11 cellular contexts compared by ENCODE assay signal in the genomic region with DNA sequence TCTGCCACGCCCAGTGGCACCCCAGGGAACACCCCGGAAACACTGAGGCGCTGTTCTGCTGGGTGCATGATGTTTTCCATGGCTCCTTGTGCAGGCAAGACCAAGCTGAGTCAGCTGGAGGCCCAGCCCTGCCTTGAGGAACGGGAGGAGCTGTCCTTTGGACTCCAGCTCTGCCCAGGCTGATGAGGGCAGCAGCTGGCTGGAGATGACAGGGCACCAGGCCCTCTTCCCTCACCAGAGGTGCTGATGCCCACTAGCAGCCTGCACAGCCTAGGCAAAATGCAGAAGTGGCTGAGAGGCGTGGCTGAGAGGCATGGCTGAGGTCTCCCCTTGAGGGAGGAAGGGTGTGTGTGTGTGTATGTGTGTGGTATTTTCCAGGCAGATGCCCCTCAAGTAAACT. TPM values are rescaled to one million over a fixed set of nuclear protein-coding genes. Genes with fewer than 3 reads are reported as not detected.
A peak's percentile ranks its signal among the peaks of the same experiment; 100 is the strongest.
DNase-seq lines count a peak whose midpoint lies in the region; TF ChIP-seq lines count a peak whose summit lies in the region.
"Had no signal": no experiment of that assay in that cellular context is flagged by ENCODE, and none has a peak within 500 bp of the region (broad histone marks: within the 10 kb centered on the region; RNA-seq: fewer than 3 reads in every experiment).

No MANE protein-coding gene starts in this region.

- peaks cover 67% of the 10 kb centered on the region for H3K79me2 ChIP-seq in mammary epithelial cell (ENCODE audit: insufficient read depth, low read length)

- H3K36me3 Mint-ChIP-seq in Caco-2 (ENCODE audit: insufficient read depth, unreplicated experiment) (peaks cover 66% of the 10 kb centered on the region), nephron (ENCODE audit: low read depth) (no peaks in the 10 kb centered on the region)

- H3K4me2 ChIP-seq in mammary epithelial cell (ENCODE audit: insufficient read depth, low read depth, low read length), result peak overlapping the region; percentile 99

- H3K9ac ChIP-seq in mammary epithelial cell (ENCODE audit: insufficient read depth, low read length), result no peak overlapping the region

- no peak overlapping the region for H2AFZ ChIP-seq in mammary epithelial cell (ENCODE audit: low read depth, low read length)

- intact Hi-C loops in Caco-2 (cut with micrococcal nuclease; ENCODE audit: unreplicated experiment) (no loop called here), mammary epithelial cell (cut with micrococcal nuclease) (loop anchor here (1.0 to 2.0 kb wide), 3 partner anchors 22 to 77 kb away; a partner anchor contains a TSS)

- peak overlapping the region; percentile 78 for H3K4me3 Mint-ChIP-seq in Caco-2 (ENCODE audit: unreplicated experiment)
- peak overlapping the region; percentile 29 to 34 (median 33) for H3K4me3 Mint-ChIP-seq in nephron
- H3K4me3 Mint-ChIP-seq: neural crest cell had no signal

- H3K36me3 ChIP-seq in Caco-2 (ENCODE audit: control insufficient read depth, insufficient read depth, low read length) (peaks cover 2% of the 10 kb centered on the region), mammary epithelial cell (ENCODE audit: insufficient read depth, low read length) (no peaks in the 10 kb centered on the region)

- H3K9me3 Mint-ChIP-seq in Caco-2 (ENCODE audit: unreplicated experiment) (no peaks in the 10 kb centered on the region), nephron (no peaks in the 10 kb centered on the region)
- H3K9me3 Mint-ChIP-seq: neural crest cell had no signal

- H3K4me1 Mint-ChIP-seq in Caco-2 (ENCODE audit: low read depth, unreplicated experiment) (peaks cover 44% of the 10 kb centered on the region), nephron (peaks cover 38% of the 10 kb centered on the region)

- DNase-seq in Caco-2, result no peak
- peak; percentile 83 for DNase-seq in MV-4-11 (lab: John Stamatoyannopoulos, UW)
- peak; percentile 90 for DNase-seq in mammary epithelial cell
- no peak for DNase-seq in NCI-H2107 (lab: John Stamatoyannopoulos, UW)
- DNase-seq in NCI-H345 treated with DMSO at 0.1 percent for 48 hours (lab: John Stamatoyannopoulos, UW; ENCODE audit: unreplicated experiment), result no peak
- no peak for DNase-seq in NCI-H187 treated with DMSO at 0.1 percent for 48 hours (lab: John Stamatoyannopoulos, UW)
- DNase-seq in DMS 273 treated with DMSO at 0.1 percent for 48 hours (lab: John Stamatoyannopoulos, UW), result no peak
- DNase-seq: SHP77 had no signal

- WGBS in mammary epithelial cell (ENCODE audit: low coverage, missing lambda C conversion rate), result 18% methylated on average over 5 of the region's 5 CpGs

- dilution Hi-C loops in mammary epithelial cell (cut with HindIII; ENCODE audit: low sequenced_read_pairs), result loop anchor here (5.0 kb wide), 1 partner anchor 97 kb away; no protein-coding TSS in a partner anchor

- CTCF ChIA-PET in Caco-2 (lab: Charles Lee) (interaction anchor here (0.6 kb wide), 1 partner anchor 29 kb away, joined by 4 read pairs; no protein-coding TSS in a partner anchor), mammary epithelial cell (lab: Charles Lee; ENCODE audit: low non-redundant PET) (no interaction called here)

- H3K4me1 ChIP-seq in Caco-2, result peaks cover 61% of the 10 kb centered on the region
- peaks cover 56% of the 10 kb centered on the region for H3K4me1 ChIP-seq in mammary epithelial cell (ENCODE audit: insufficient read depth, low read length)

- no peak overlapping the region for H3K4me3 ChIP-seq in Caco-2 (ENCODE audit: low read depth, low read length)
- H3K4me3 ChIP-seq in mammary epithelial cell (replicated peaks in 1 of 3; ENCODE audit: insufficient read depth in 1 of 3, low read depth in 2 of 3, low read length in 3 of 3), result peak overlapping the region in 2 of 3 experiments; percentile 13 to 89

- BruUV-seq in Caco-2 (replicated peaks; lab: Mats Ljungman, UMichigan), result no TSS peak
- BruUV-seq in mammary epithelial cell (replicated peaks; lab: Mats Ljungman, UMichigan), result no TSS peak

- POLR2A ChIA-PET in Caco-2 (lab: Charles Lee), result no interaction called here

- in situ Hi-C loops in mammary epithelial cell (cut with MboI; ENCODE audit: low sequenced_read_pairs in 2 of 2), result no loop called here

- H3K27ac ChIP-seq in mammary epithelial cell (ENCODE audit: insufficient read depth, low read depth, low read length), result peak overlapping the region; percentile 1

- H4K20me1 ChIP-seq in mammary epithelial cell (ENCODE audit: insufficient read depth, low read length), result no peaks in the 10 kb centered on the region

- H3K27me3 Mint-ChIP-seq in Caco-2 (ENCODE audit: insufficient read depth, unreplicated experiment), result no peaks in the 10 kb centered on the region
- peaks cover 33% of the 10 kb centered on the region for H3K27me3 Mint-ChIP-seq in nephron (ENCODE audit: low read depth)

- TF ChIP-seq CTCF in Caco-2 (IDR thresholded peaks at IDR 0.05; ENCODE audit: insufficient read depth in 1 of 2, low read depth in 1 of 2, low read length in 1 of 2, severe bottlenecking in 1 of 2, unreplicated experiment in 1 of 2) (no peak), mammary epithelial cell (conservative IDR thresholded peaks at IDR 0.05 in 1 of 2, IDR thresholded peaks at IDR 0.05 in 1 of 2; ENCODE audit: extremely low read depth in 1 of 2, insufficient read depth in 1 of 2, low read depth in 1 of 2, low read length in 2 of 2) (no peak), nephron (IDR thresholded peaks at IDR 0.05; ENCODE audit: unreplicated experiment in 3 of 3) (no peak)

- H3K27ac Mint-ChIP-seq in Caco-2 (ENCODE audit: unreplicated experiment) (peak overlapping the region; percentile 95), nephron (peak overlapping the region in 2 of 3 experiments; percentile 23 to 88)

- H3K9me3 ChIP-seq in Caco-2 (no peaks in the 10 kb centered on the region), mammary epithelial cell (replicated peaks; ENCODE audit: insufficient read depth, low read length) (no peaks in the 10 kb centered on the region)

- H3K27me3 ChIP-seq in Caco-2 (replicated peaks; ENCODE audit: control insufficient read depth, insufficient read depth, low read length) (no peaks in the 10 kb centered on the region), mammary epithelial cell (ENCODE audit: insufficient read depth, low read length) (no peaks in the 10 kb centered on the region)

RNA-seq across cellular contexts. Expression of a gene that starts 2.4 kb away (rescaled TPM):
- total RNA-seq in Caco-2 (2022) (56.2 and 61.2 TPM in 2 replicates), mammary epithelial cell (10 to 100 TPM; 10.3 to 42.4 TPM)
- polyA plus RNA-seq in mammary epithelial cell, result 9.5 TPM
- polyA minus RNA-seq in mammary epithelial cell, result 27.8 TPM
- total RNA-seq: HT1080 had no signal

RNA-seq across cellular contexts. Expression of a gene that starts 33.1 kb away (rescaled TPM):
- not detected in 2 replicates for total RNA-seq in Caco-2 (2022)
- total RNA-seq in mammary epithelial cell, result not detected
- polyA plus RNA-seq in mammary epithelial cell, result not detected
- polyA minus RNA-seq in mammary epithelial cell, result not detected
- total RNA-seq: HT1080 had no signal

RNA-seq across cellular contexts. Expression of a gene that starts 54.7 kb away (rescaled TPM):
- total RNA-seq in Caco-2 (2022) (0.73 and 0.77 TPM in 2 replicates), mammary epithelial cell (under 1 TPM in 1 of 2 donors, not detected in 1; 0.17 TPM)
- polyA plus RNA-seq in mammary epithelial cell, result 0.39 TPM
- polyA minus RNA-seq in mammary epithelial cell, result not detected
- total RNA-seq: HT1080 had no signal

Comparison
In these comparisons a context has a peak if more than half of its experiments do, and no peak if none do; other contexts are left out.
1. DNase-seq: peak in MV-4-11 (single experiment) and mammary epithelial cell (single experiment); none in Caco-2 (0 of 2), NCI-H2107 (single experiment), NCI-H345 treated with DMSO at 0.1 percent for 48 hours (single experiment), NCI-H187 treated with DMSO at 0.1 percent for 48 hours (single experiment) and DMS 273 treated with DMSO at 0.1 percent for 48 hours (single experiment).